Comparison of ENCODE assay signal across 34 cellular contexts in genomic region chr4:186341655-186342054, GRCh38.
DNase-seq lines count a peak whose midpoint lies in the region; ATAC-seq, FAIRE-seq and TF ChIP-seq lines count a peak whose summit lies in the region.
"Had no signal": no experiment of that assay in that cellular context is flagged by ENCODE, and none has a peak within 500 bp of the region (broad histone marks: within the 10 kb centered on the region; RNA-seq: fewer than 3 reads in every experiment).

No MANE protein-coding gene starts in this region.

- H3K4me3 ChIP-seq in HepG2 (replicated peaks in 1 of 3; ENCODE audit: insufficient read depth in 1 of 3, low read depth in 2 of 3, low read length in 3 of 3) (no peak overlapping the region), right lobe of liver (no peak overlapping the region), K562 (no peak overlapping the region)
- H3K4me3 ChIP-seq in CD8-positive, alpha-beta T cell (ENCODE audit: low read depth, low read length), result no peak overlapping the region
- H3K4me3 ChIP-seq: A549; BLaER1; BLaER1 treated with 17β-estradiol and CSF1 and Interleukin-3, amounts not matched to agents 10 nM and 100 nM had no signal

- TF ChIP-seq RAD21 in HepG2 (CRISPR knock-in tag; IDR thresholded peaks at IDR 0.05) (no peak), K562 (CRISPR knock-in tag; conservative IDR thresholded peaks at IDR 0.05 in 1 of 2, IDR thresholded peaks at IDR 0.05 in 1 of 2) (no peak)

- 11% methylated on average over 5 of the region's 5 CpGs for WGBS in HepG2 (ENCODE audit: low lambda C conversion rate)
- WGBS in right lobe of liver (ENCODE audit: insufficient coverage, low coverage, low lambda C conversion rate, missing lambda C conversion rate), result 77% methylated on average over 4 of the region's 5 CpGs
- WGBS in K562 (ENCODE audit: insufficient coverage, low coverage, missing lambda C conversion rate), result 0% methylated on average over 5 of the region's 5 CpGs

- no peak overlapping the region for H3K4me3 Mint-ChIP-seq in neural crest cell
- no peak overlapping the region for H3K4me3 Mint-ChIP-seq in CD8-positive, alpha-beta T cell
- H3K4me3 Mint-ChIP-seq: B cell; CD14-positive monocyte; CD4-positive, alpha-beta T cell; CD4-positive, CD25-positive, alpha-beta regulatory T cell; CD8-positive, alpha-beta memory T cell had no signal

- ATAC-seq in HepG2, result no peak
- ATAC-seq in right lobe of liver, result no peak
- no peak for ATAC-seq in K562
- ATAC-seq in CD8-positive, alpha-beta T cell, result no peak
- ATAC-seq: A549 had no signal

- H2AFZ ChIP-seq in HepG2 (ENCODE audit: low read length), result no peak overlapping the region
- no peak overlapping the region for H2AFZ ChIP-seq in K562 (ENCODE audit: low read depth, low read length)

- TF ChIP-seq EP300 in HepG2 (IDR thresholded peaks at IDR 0.05; ENCODE audit: low read depth in 2 of 2, low read length in 2 of 2) (no peak), HepG2 (CRISPR knock-in tag; IDR thresholded peaks at IDR 0.05; ENCODE audit: borderline replicate concordance) (no peak), K562 (IDR thresholded peaks at IDR 0.05; ENCODE audit: low read length) (no peak)

- H3K27me3 ChIP-seq in HepG2 (ENCODE audit: control insufficient read depth in 1 of 2, insufficient read depth in 2 of 2, low read length in 2 of 2) (peaks cover 0 to 33% of the 10 kb centered on the region in 2 experiments; a peak in 3 of 5 replicates), right lobe of liver (no peaks in the 10 kb centered on the region), K562 (ENCODE audit: control insufficient read depth in 2 of 2, insufficient read depth in 2 of 2, low read length in 2 of 2) (peaks cover 5 to 27% of the 10 kb centered on the region in 2 experiments; a peak in 3 of 5 replicates)
- no peaks in the 10 kb centered on the region for H3K27me3 ChIP-seq in CD8-positive, alpha-beta T cell (ENCODE audit: insufficient read depth, low read length)
- H3K27me3 ChIP-seq: BLaER1; BLaER1 treated with 17β-estradiol and CSF1 and Interleukin-3, amounts not matched to agents 10 nM and 100 nM had no signal

- TF ChIP-seq POLR2A in HepG2 (IDR thresholded peaks at IDR 0.05; ENCODE audit: insufficient read depth in 1 of 2, low read depth in 2 of 2, low read length in 2 of 2) (no peak), right lobe of liver (IDR thresholded peaks at IDR 0.05) (no peak), K562 (conservative IDR thresholded peaks at IDR 0.05) (no peak)

- no peaks in the 10 kb centered on the region for H3K79me2 ChIP-seq in HepG2 (ENCODE audit: insufficient read depth, low read length)
- H3K79me2 ChIP-seq in K562 (ENCODE audit: control insufficient read depth, insufficient read depth, low read length), result no peaks in the 10 kb centered on the region

- in situ Hi-C loops in HepG2 (cut with HindIII; ENCODE audit: extremely low pct_ligation_motif_present, low pct_unique_long_range_greater_than_20kb) (no loop called here), K562 (cut with MboI) (no loop called here)

- H3K9ac ChIP-seq in HepG2 (ENCODE audit: insufficient read depth, low read depth, low read length), result no peak overlapping the region
- no peak overlapping the region for H3K9ac ChIP-seq in K562 (ENCODE audit: insufficient read depth in 1 of 2, low read depth in 2 of 2, low read length in 2 of 2)
- H3K9ac ChIP-seq: BLaER1; BLaER1 treated with 17β-estradiol and CSF1 and Interleukin-3, amounts not matched to agents 10 nM and 100 nM had no signal

- no peaks in the 10 kb centered on the region for H3K36me3 Mint-ChIP-seq in neural crest cell (ENCODE audit: low read depth)
- no peaks in the 10 kb centered on the region for H3K36me3 Mint-ChIP-seq in CD8-positive, alpha-beta T cell
- H3K36me3 Mint-ChIP-seq: CD14-positive monocyte; CD4-positive, alpha-beta memory T cell; CD4-positive, CD25-positive, alpha-beta regulatory T cell; CD8-positive, alpha-beta memory T cell had no signal

- H3K27ac ChIP-seq in HepG2 (ENCODE audit: extremely low read length, insufficient read depth, low read length) (no peak overlapping the region), right lobe of liver (no peak overlapping the region), K562 (ENCODE audit: extremely low read depth, low read depth, low read length) (no peak overlapping the region)
- no peak overlapping the region for H3K27ac ChIP-seq in CD8-positive, alpha-beta T cell (ENCODE audit: low read depth, low read length)
- H3K27ac ChIP-seq: 22Rv1; A549; BLaER1; BLaER1 treated with 17β-estradiol and CSF1 and Interleukin-3, amounts not matched to agents 10 nM and 100 nM; C4-2B had no signal

- H3K4me2 ChIP-seq in HepG2 (ENCODE audit: low read depth, low read length), result no peak overlapping the region
- no peak overlapping the region for H3K4me2 ChIP-seq in K562 (ENCODE audit: insufficient read depth, low read length)
- H3K4me2 ChIP-seq: A549; BLaER1; BLaER1 treated with 17β-estradiol and CSF1 and Interleukin-3, amounts not matched to agents 10 nM and 100 nM had no signal

- BruUV-seq in HepG2 (replicated peaks; lab: Mats Ljungman, UMichigan) (no TSS peak), K562 (replicated peaks; lab: Mats Ljungman, UMichigan) (no TSS peak)

- intact Hi-C loops in HepG2 (cut with micrococcal nuclease; ENCODE audit: unreplicated experiment) (no loop called here), right lobe of liver (cut with DNase I) (no loop called here), K562 (cut with micrococcal nuclease) (no loop called here)
- intact Hi-C loops in CD8-positive, alpha-beta T cell (cut with DNase I, micrococcal nuclease), result no loop called here

- no peak for FAIRE-seq in HepG2 (lab: Jason Lieb, UNC)
- no peak for FAIRE-seq in K562 (lab: Jason Lieb, UNC)
- FAIRE-seq: A204.1, A549, D721Med had no signal

- no peaks in the 10 kb centered on the region for H3K9me3 ChIP-seq in HepG2 (ENCODE audit: low read length)
- H3K9me3 ChIP-seq in right lobe of liver, result no peaks in the 10 kb centered on the region
- H3K9me3 ChIP-seq in K562 (replicated peaks; ENCODE audit: control insufficient read depth, insufficient read depth, low read depth, low read length), result no peaks in the 10 kb centered on the region
- no peaks in the 10 kb centered on the region for H3K9me3 ChIP-seq in CD8-positive, alpha-beta T cell (ENCODE audit: low read length)
- H3K9me3 ChIP-seq: A549; BE2C; BLaER1; BLaER1 treated with 17β-estradiol and CSF1 and Interleukin-3, amounts not matched to agents 10 nM and 100 nM; Caco-2 had no signal

- no peaks in the 10 kb centered on the region for H3K4me1 Mint-ChIP-seq in neural crest cell
- H3K4me1 Mint-ChIP-seq in CD8-positive, alpha-beta T cell (ENCODE audit: low read depth), result no peaks in the 10 kb centered on the region
- H3K4me1 Mint-ChIP-seq: B cell; CD14-positive monocyte; CD4-positive, alpha-beta memory T cell; CD4-positive, CD25-positive, alpha-beta regulatory T cell; CD8-positive, alpha-beta memory T cell had no signal

- DNase-seq in HepG2 (ENCODE audit: low spot score) (no peak), right lobe of liver (no peak), K562 (ENCODE audit: extremely low read depth in 1 of 4, low spot score in 3 of 4) (no peak), neural crest cell (ENCODE audit: low read depth, low spot score) (no peak), GF-D8 (lab: John Stamatoyannopoulos, UW) (no peak)
- no peak for DNase-seq in CD8-positive, alpha-beta T cell
- DNase-seq: 8988T; ACHN; AML-193; BE2C; C1 segment of cervical spinal cord; Caco-2; Calu3; CD4-positive, alpha-beta memory T cell; CD4-positive, alpha-beta T cell; CD4-positive, CD25-positive, alpha-beta regulatory T cell; CD8-positive, alpha-beta memory T cell; COR-L47; DMS 273 treated with DMSO at 0.1 percent for 48 hours; DMS153; DMS53; DMS79; DMS79 treated with DMSO at 0.1 percent for 48 hours; DND-41; EL had no signal

- peak overlapping the region; percentile 72 for H3K27ac Mint-ChIP-seq in neural crest cell (ENCODE audit: unreplicated experiment)
- no peak overlapping the region for H3K27ac Mint-ChIP-seq in CD8-positive, alpha-beta T cell
- H3K27ac Mint-ChIP-seq: B cell; CD14-positive monocyte; CD4-positive, alpha-beta memory T cell; CD4-positive, alpha-beta T cell; CD4-positive, CD25-positive, alpha-beta regulatory T cell had no signal

- peaks cover 3% of the 10 kb centered on the region for H3K27me3 Mint-ChIP-seq in neural crest cell (ENCODE audit: low read depth)
- H3K27me3 Mint-ChIP-seq in CD8-positive, alpha-beta T cell (ENCODE audit: low read depth), result peaks cover 7% of the 10 kb centered on the region

- H3K4me1 ChIP-seq in HepG2 (ENCODE audit: insufficient read depth, low read length) (no peaks in the 10 kb centered on the region), right lobe of liver (no peaks in the 10 kb centered on the region), K562 (replicated peaks in 1 of 2; ENCODE audit: control insufficient read depth in 2 of 2, insufficient read depth in 2 of 2, low read length in 2 of 2) (no peaks in the 10 kb centered on the region)
- H3K4me1 ChIP-seq in CD8-positive, alpha-beta T cell (ENCODE audit: insufficient read depth, low read length), result no peaks in the 10 kb centered on the region
- H3K4me1 ChIP-seq: A549, BE2C, BLaER1, Caco-2 had no signal

- CTCF ChIA-PET in HepG2 (lab: Yijun Ruan, JAX; ENCODE audit: low intra/inter-chr PET ratio, low total read pairs), result no interaction called here
- CTCF ChIA-PET in K562 (lab: Yijun Ruan, JAX; ENCODE audit: low intra/inter-chr PET ratio), result no interaction called here
- CTCF ChIA-PET in CD8-positive, alpha-beta T cell (lab: Charles Lee), result no interaction called here

- POLR2A ChIA-PET in HepG2 (lab: Yijun Ruan, JAX) (no interaction called here), K562 (lab: Yijun Ruan, JAX) (interaction anchor here (1.2 kb wide), 1 partner anchor 43 kb away, joined by 4 read pairs; no protein-coding TSS in a partner anchor)
- POLR2A ChIA-PET in CD8-positive, alpha-beta T cell (lab: Charles Lee), result no interaction called here

- H4K20me1 ChIP-seq in HepG2 (ENCODE audit: insufficient read depth, low read length), result no peaks in the 10 kb centered on the region
- H4K20me1 ChIP-seq in K562 (replicated peaks; ENCODE audit: control insufficient read depth, insufficient read depth, low read length), result no peaks in the 10 kb centered on the region; the same call in 1 of the 2 replicates
- H4K20me1 ChIP-seq: BLaER1; BLaER1 treated with 17β-estradiol and CSF1 and Interleukin-3, amounts not matched to agents 10 nM and 100 nM had no signal

- TF ChIP-seq CTCF in HepG2 (CRISPR knock-in tag; IDR thresholded peaks at IDR 0.05) (no peak), right lobe of liver (IDR thresholded peaks at IDR 0.05) (no peak), K562 (IDR thresholded peaks at IDR 0.05 in 2 of 3, conservative IDR thresholded peaks at IDR 0.05 in 1 of 3; ENCODE audit: insufficient read depth in 2 of 3, low read depth in 1 of 3, low read length in 3 of 3) (no peak), neural crest cell (conservative IDR thresholded peaks at IDR 0.05) (no peak)
- no peak for TF ChIP-seq CTCF in CD8-positive, alpha-beta T cell (IDR thresholded peaks at IDR 0.05)

- no peaks in the 10 kb centered on the region for H3K9me1 ChIP-seq in K562 (ENCODE audit: control insufficient read depth, insufficient read depth, low read length)

- H3K36me3 ChIP-seq in HepG2 (replicated peaks in 1 of 2; ENCODE audit: control insufficient read depth in 1 of 2, insufficient read depth in 2 of 2, low read length in 2 of 2), result no peaks in the 10 kb centered on the region
- H3K36me3 ChIP-seq in right lobe of liver, result no peaks in the 10 kb centered on the region
- no peaks in the 10 kb centered on the region for H3K36me3 ChIP-seq in K562 (ENCODE audit: control insufficient read depth, insufficient read depth, low read length)
- no peaks in the 10 kb centered on the region for H3K36me3 ChIP-seq in CD8-positive, alpha-beta T cell (ENCODE audit: insufficient read depth, low read length)
- H3K36me3 ChIP-seq: BE2C; BLaER1; BLaER1 treated with 17β-estradiol and CSF1 and Interleukin-3, amounts not matched to agents 10 nM and 100 nM had no signal

- peaks cover 7% of the 10 kb centered on the region for H3K9me3 Mint-ChIP-seq in neural crest cell
- H3K9me3 Mint-ChIP-seq in CD8-positive, alpha-beta T cell, result no peaks in the 10 kb centered on the region
- H3K9me3 Mint-ChIP-seq: CD4-positive, alpha-beta T cell; CD4-positive, CD25-positive, alpha-beta regulatory T cell; CD8-positive, alpha-beta memory T cell had no signal

Comparison
In these comparisons a context has a peak if more than half of its experiments do, and no peak if none do; other contexts are left out.
1. Of the 241 proteins assayed by ChIP-seq in both HepG2 and K562: peak only in HepG2: none; only in K562: none; in both: ZNF12; in neither: 240.